8 cellular contexts compared by ENCODE assay signal in genomic region chr17:35063514-35064223, GRCh38.
DNase-seq lines count a peak whose midpoint lies in the region; ATAC-seq and TF ChIP-seq lines count a peak whose summit lies in the region.

Gene RFFL, minus strand, starts transcription at chr17:35063707. Its CDS starts 37,154 bp downstream, at chr17:35026553.

- in situ Hi-C loops in astrocyte of the cerebellum (cut with HindIII; ENCODE audit: low sequenced_read_pairs): no loop called here

- DNase-seq in NCI-H1092 (lab: John Stamatoyannopoulos, UW): peak; percentile 8
- DNase-seq in T-helper 2 cell treated with Interferon-gamma antibody and Interleukin-4, amounts not matched to agents 5 μg/mL and 100 μg/mL, for 36 hours (ENCODE audit: low spot score): peak; percentile 93
- DNase-seq in astrocyte of the cerebellum (ENCODE audit: low read depth): peak; percentile 94
- DNase-seq in hippocampal formation (lab: John Stamatoyannopoulos, UW): peak; percentile 86 to 97
- peak; percentile 97 for DNase-seq in retinal pigment epithelial cell (ENCODE audit: low read depth)
- no peak for DNase-seq in NCI-H1436 (lab: John Stamatoyannopoulos, UW)

- H3K4me1 Mint-ChIP-seq in T-helper 2 cell treated with Interferon-gamma antibody and Interleukin-4, amounts not matched to agents 5 μg/mL and 100 μg/mL, for 36 hours (ENCODE audit: low read depth): peaks cover 48% of the 10 kb centered on the region

- peak within 1 kb of the TSS; percentile 94 for H3K27ac Mint-ChIP-seq in T-helper 2 cell treated with Interferon-gamma antibody and Interleukin-4, amounts not matched to agents 5 μg/mL and 100 μg/mL, for 36 hours

- ATAC-seq in HG02623 (IDR thresholded peaks at IDR 0.05; ENCODE audit: unreplicated experiment): peak; percentile 66

- TF ChIP-seq CTCF in GM12875 (IDR thresholded peaks at IDR 0.05; ENCODE audit: borderline replicate concordance, insufficient read depth, low read depth, low read length): 0 out of 2 replicates have a peak, but pooled peaks have one; percentile 5
- peak; percentile 13 for TF ChIP-seq CTCF in astrocyte of the cerebellum (IDR thresholded peaks at IDR 0.05; ENCODE audit: low read depth, low read length, missing control alignments)
- TF ChIP-seq CTCF in retinal pigment epithelial cell (conservative IDR thresholded peaks at IDR 0.05; ENCODE audit: low read depth, low read length): peak; percentile 7

- no peaks in the 10 kb centered on the region for H3K27me3 Mint-ChIP-seq in T-helper 2 cell treated with Interferon-gamma antibody and Interleukin-4, amounts not matched to agents 5 μg/mL and 100 μg/mL, for 36 hours (ENCODE audit: low read depth)

- H3K4me3 ChIP-seq in GM12875 (ENCODE audit: low read depth, low read length) (no peak within 1 kb of the TSS), astrocyte of the cerebellum (ENCODE audit: low read depth, low read length) (no peak within 1 kb of the TSS), retinal pigment epithelial cell (ENCODE audit: low read length) (peak within 1 kb of the TSS; percentile 19)

- peaks cover 31% of the 10 kb centered on the region for H3K36me3 Mint-ChIP-seq in T-helper 2 cell treated with Interferon-gamma antibody and Interleukin-4, amounts not matched to agents 5 μg/mL and 100 μg/mL, for 36 hours (ENCODE audit: low read depth)

- H3K4me3 Mint-ChIP-seq in T-helper 2 cell treated with Interferon-gamma antibody and Interleukin-4, amounts not matched to agents 5 μg/mL and 100 μg/mL, for 36 hours: peak within 1 kb of the TSS; percentile 69

- H3K9me3 Mint-ChIP-seq in T-helper 2 cell treated with Interferon-gamma antibody and Interleukin-4, amounts not matched to agents 5 μg/mL and 100 μg/mL, for 36 hours: no peaks in the 10 kb centered on the region
